ENCODE assay signal across 10 cellular contexts in genomic region chr16:11596572-11597226, GRCh38. TPM values are rescaled to one million over a fixed set of nuclear protein-coding genes. Genes with fewer than 3 reads are reported as not detected.
DNase-seq lines count a peak whose midpoint lies in the region; ATAC-seq, FAIRE-seq and TF ChIP-seq lines count a peak whose summit lies in the region.
"Had no signal": no experiment of that assay in that cellular context is flagged by ENCODE, and none has a peak within 500 bp of the region (broad histone marks: within the 10 kb centered on the region; RNA-seq: fewer than 3 reads in every experiment).

No MANE protein-coding gene starts in this region.

- TF ChIP-seq CTCF in bronchial epithelial cell (IDR thresholded peaks at IDR 0.05; ENCODE audit: insufficient read depth, low read length, severe bottlenecking) (no peak), mesothelial cell of epicardium (IDR thresholded peaks at IDR 0.05; ENCODE audit: unreplicated experiment) (no peak), upper lobe of left lung (IDR thresholded peaks at IDR 0.05) (no peak)

- no peak for TF ChIP-seq EP300 in upper lobe of left lung (IDR thresholded peaks at IDR 0.05)

- H3K4me1 Mint-ChIP-seq in activated naive CD8-positive, alpha-beta T cell treated with anti-CD3 and anti-CD28 coated beads, Interleukin-2, amount 50 U/mL, for 24 hours = peaks cover 24% of the 10 kb centered on the region
- H3K4me1 Mint-ChIP-seq in activated naive CD8-positive, alpha-beta T cell treated with anti-CD3 and anti-CD28 coated beads for 36 hours = peaks cover 17% of the 10 kb centered on the region
- peaks cover 27% of the 10 kb centered on the region for H3K4me1 Mint-ChIP-seq in mesothelial cell of epicardium

- H3K9me3 ChIP-seq in upper lobe of left lung = no peaks in the 10 kb centered on the region

- H3K36me3 ChIP-seq in bronchial epithelial cell (ENCODE audit: control insufficient read depth, insufficient read depth, low read length) (no peaks in the 10 kb centered on the region), upper lobe of left lung (no peaks in the 10 kb centered on the region)

- peak overlapping the region; percentile 67 to 87 (median 83) for H3K27ac ChIP-seq in upper lobe of left lung

- H3K4me1 ChIP-seq in upper lobe of left lung = peaks cover 11 to 30% (median 18%) of the 10 kb centered on the region in 4 donors

- TF ChIP-seq POLR2A in upper lobe of left lung (IDR thresholded peaks at IDR 0.05) (no peak), erythroblast (IDR thresholded peaks at IDR 0.05; ENCODE audit: low read length) (no peak)

- H3K4me3 ChIP-seq in bronchial epithelial cell (ENCODE audit: low read depth, low read length) (no peak overlapping the region), upper lobe of left lung (no peak overlapping the region)

- no peaks in the 10 kb centered on the region for H3K27me3 Mint-ChIP-seq in activated naive CD8-positive, alpha-beta T cell treated with anti-CD3 and anti-CD28 coated beads, Interleukin-2, amount 50 U/mL, for 24 hours
- H3K27me3 Mint-ChIP-seq in activated naive CD8-positive, alpha-beta T cell treated with anti-CD3 and anti-CD28 coated beads for 36 hours = no peaks in the 10 kb centered on the region
- H3K27me3 Mint-ChIP-seq in mesothelial cell of epicardium (ENCODE audit: low read depth) = no peaks in the 10 kb centered on the region

- H3K4me3 Mint-ChIP-seq in activated naive CD8-positive, alpha-beta T cell treated with anti-CD3 and anti-CD28 coated beads, Interleukin-2, amount 50 U/mL, for 24 hours = no peak overlapping the region
- H3K4me3 Mint-ChIP-seq in activated naive CD8-positive, alpha-beta T cell treated with anti-CD3 and anti-CD28 coated beads for 36 hours = no peak overlapping the region
- no peak overlapping the region for H3K4me3 Mint-ChIP-seq in mesothelial cell of epicardium
- H3K4me3 Mint-ChIP-seq: activated B cell treated with CpG ODN at 0.5 μM for 24 hours had no signal

- H3K27me3 ChIP-seq in bronchial epithelial cell (ENCODE audit: control insufficient read depth, insufficient read depth, low read length) (no peaks in the 10 kb centered on the region), upper lobe of left lung (no peaks in the 10 kb centered on the region)

- no peak for DNase-seq in activated naive CD8-positive, alpha-beta T cell treated with anti-CD3 and anti-CD28 coated beads, Interleukin-2, amount 50 U/mL, for 24 hours
- no peak for DNase-seq in activated naive CD8-positive, alpha-beta T cell treated with anti-CD3 and anti-CD28 coated beads for 36 hours
- DNase-seq in bronchial epithelial cell (ENCODE audit: low read depth) (peak; percentile 34), mesothelial cell of epicardium (ENCODE audit: low spot score in 2 of 2, unreplicated experiment in 2 of 2) (no peak), upper lobe of left lung (no peak), erythroblast (lab: John Stamatoyannopoulos, UW) (no peak)
- DNase-seq: activated B cell treated with CpG ODN at 0.5 μM for 24 hours; stimulated activated naive CD4-positive, alpha-beta T cell treated with Interleukin-2 at 50 U/mL for 16 hours had no signal

- FAIRE-seq in bronchial epithelial cell (lab: Jason Lieb, UNC) = no peak

- H3K9me3 Mint-ChIP-seq in activated naive CD8-positive, alpha-beta T cell treated with anti-CD3 and anti-CD28 coated beads, Interleukin-2, amount 50 U/mL, for 24 hours = no peaks in the 10 kb centered on the region
- no peaks in the 10 kb centered on the region for H3K9me3 Mint-ChIP-seq in activated naive CD8-positive, alpha-beta T cell treated with anti-CD3 and anti-CD28 coated beads for 36 hours
- H3K9me3 Mint-ChIP-seq in mesothelial cell of epicardium = no peaks in the 10 kb centered on the region
- H3K9me3 Mint-ChIP-seq: activated B cell treated with CpG ODN at 0.5 μM for 24 hours had no signal

- no peak for ATAC-seq in activated naive CD8-positive, alpha-beta T cell treated with anti-CD3 and anti-CD28 coated beads, Interleukin-2, amount 50 U/mL, for 24 hours
- ATAC-seq in upper lobe of left lung (ENCODE audit: low FRiP score in 2 of 2) (no peak), HG02852 (IDR thresholded peaks at IDR 0.05; ENCODE audit: unreplicated experiment) (no peak), GM21381 (IDR thresholded peaks at IDR 0.05; ENCODE audit: unreplicated experiment) (no peak)

- 57 to 69% methylated on average over 3 to 4 of the region's 4 CpGs for WGBS in upper lobe of left lung, 2 donors

- no peaks in the 10 kb centered on the region for H3K36me3 Mint-ChIP-seq in activated naive CD8-positive, alpha-beta T cell treated with anti-CD3 and anti-CD28 coated beads, Interleukin-2, amount 50 U/mL, for 24 hours (ENCODE audit: low read depth)
- no peaks in the 10 kb centered on the region for H3K36me3 Mint-ChIP-seq in activated naive CD8-positive, alpha-beta T cell treated with anti-CD3 and anti-CD28 coated beads for 36 hours
- H3K36me3 Mint-ChIP-seq in mesothelial cell of epicardium = no peaks in the 10 kb centered on the region

- H3K27ac Mint-ChIP-seq in activated naive CD8-positive, alpha-beta T cell treated with anti-CD3 and anti-CD28 coated beads, Interleukin-2, amount 50 U/mL, for 24 hours = peak overlapping the region; percentile 5
- no peak overlapping the region for H3K27ac Mint-ChIP-seq in activated naive CD8-positive, alpha-beta T cell treated with anti-CD3 and anti-CD28 coated beads for 36 hours
- H3K27ac Mint-ChIP-seq in mesothelial cell of epicardium = peak overlapping the region; percentile 50

RNA-seq across cellular contexts. Expression of gene LITAF, which starts 10.0 kb away (rescaled TPM):
- 100 to 1,000 TPM; 127 to 130 TPM for total RNA-seq in activated naive CD8-positive, alpha-beta T cell treated with anti-CD3 and anti-CD28 coated beads for 36 hours
- total RNA-seq in bronchial epithelial cell = 71.6 and 122 TPM in 2 replicates
- total RNA-seq in mesothelial cell of epicardium = 60.8 to 71.0 TPM (median 62.0 TPM) in 3 replicates
- 100 to 1,000 TPM in 4 of 6 donors, 10 to 100 TPM in 2; 65.8 to 281 (median 113) TPM for total RNA-seq in upper lobe of left lung
